Comparison of ENCODE assay signal across 8 cellular contexts in the genomic region with DNA sequence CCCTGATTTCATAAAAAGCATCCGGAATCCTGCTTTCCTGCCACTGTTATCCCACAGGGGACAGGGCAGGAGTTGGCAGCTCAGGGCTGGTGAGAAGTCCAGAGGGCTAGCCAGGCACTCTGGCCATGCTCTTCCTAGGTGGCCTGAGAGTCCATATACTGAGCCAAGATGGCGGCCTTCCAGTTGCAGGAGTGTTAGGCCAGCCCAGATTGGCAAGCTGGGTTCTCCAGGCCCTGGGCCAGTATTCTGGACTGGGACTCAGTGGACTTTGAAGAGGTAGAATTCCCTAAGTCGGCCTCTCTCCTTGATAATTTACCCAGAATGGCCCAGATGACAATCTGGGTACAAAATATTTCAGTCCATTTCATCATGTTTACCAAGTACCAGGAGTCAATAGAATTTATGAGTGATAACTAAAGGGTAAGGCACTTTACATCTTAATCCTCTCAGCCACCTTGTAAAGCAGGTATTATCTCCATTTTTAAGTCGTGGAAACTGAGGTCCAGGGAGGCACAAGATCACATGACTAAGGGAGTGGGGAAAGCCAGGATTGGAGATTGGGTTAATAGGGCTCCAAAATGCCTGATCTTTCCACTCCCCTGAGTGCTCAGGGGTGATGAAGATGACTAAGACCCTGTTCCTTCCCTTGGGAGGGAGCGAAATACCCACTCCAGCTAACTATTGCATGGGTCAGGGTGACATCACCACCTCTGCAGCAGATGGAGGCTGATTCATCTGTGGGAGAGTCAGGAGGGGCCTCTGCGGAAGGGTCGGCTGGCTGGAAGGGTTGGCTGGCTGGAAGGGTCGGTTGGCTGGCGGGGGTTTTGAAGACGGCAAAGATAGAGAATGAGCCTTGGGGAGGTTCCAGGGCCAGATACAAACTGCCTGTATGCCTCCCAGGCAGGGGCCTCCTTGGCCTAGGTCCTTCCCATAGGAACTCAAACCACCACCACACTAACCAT. TPM values are rescaled to one million over a fixed set of nuclear protein-coding genes. Genes with fewer than 3 reads are reported as not detected.
DNase-seq lines count a peak whose midpoint lies in the region.

No MANE protein-coding gene starts in this region.

- peak overlapping the region; percentile 83 for H3K9ac ChIP-seq in mesendoderm (ENCODE audit: low read length)

- H2BK5ac ChIP-seq in mesendoderm (ENCODE audit: low read length) = no peak overlapping the region

- H3K4me2 ChIP-seq in mesendoderm (ENCODE audit: low read length) = no peak overlapping the region

- H4K8ac ChIP-seq in mesendoderm (ENCODE audit: low read depth, low read length) = no peak overlapping the region

- no peaks in the 10 kb centered on the region for H3K27me3 ChIP-seq in mesendoderm (ENCODE audit: insufficient read depth, low read length, poor library complexity)

- H3K79me2 ChIP-seq in mesendoderm (ENCODE audit: control insufficient read depth, insufficient read depth, low read length) = peaks cover 12% of the 10 kb centered on the region

- H3K4me1 ChIP-seq in mesendoderm (ENCODE audit: control insufficient read depth, low read depth, low read length) = peaks cover 4% of the 10 kb centered on the region

- in situ Hi-C loops in SK-MEL-5 (cut with HindIII; ENCODE audit: low pct_unique_long_range_greater_than_20kb, low sequenced_read_pairs) = no loop called here

- H3K4ac ChIP-seq in mesendoderm (ENCODE audit: low read depth, low read length) = peak overlapping the region; percentile 66

- peak overlapping the region; percentile 90 for H3K56ac ChIP-seq in mesendoderm (ENCODE audit: low read length)

- H3K79me1 ChIP-seq in mesendoderm (ENCODE audit: low read length) = peaks cover 13% of the 10 kb centered on the region

- H2BK15ac ChIP-seq in mesendoderm (replicated peaks; ENCODE audit: low read depth) = peak overlapping the region; percentile 58

- H2BK120ac ChIP-seq in mesendoderm (ENCODE audit: low read depth, low read length) = peak overlapping the region; percentile 88

- H3K36me3 ChIP-seq in mesendoderm (ENCODE audit: control insufficient read depth, insufficient read depth, low read length) = no peaks in the 10 kb centered on the region

- peak; percentile 35 for DNase-seq in stimulated activated CD4-positive, alpha-beta T cell treated with anti-CD3 and anti-CD28 coated beads, Interleukin-15, amount 100 ng/mL, for 24 hours
- no peak for DNase-seq in stimulated activated CD4-positive, alpha-beta T cell treated with anti-CD3 and anti-CD28 coated beads, Interleukin-4, amount 100 ng/mL, for 24 hours
- peak; percentile 61 for DNase-seq in SK-MEL-5 (ENCODE audit: low read depth, low spot score)
- DNase-seq in ecto neural progenitor cell (ENCODE audit: low spot score) = peak; percentile 61
- peak; percentile 97 for DNase-seq in mesendoderm
- DNase-seq in ureter (ENCODE audit: low spot score) = peak; percentile 69
- no peak for DNase-seq in RPMI8226
- DNase-seq in NCI-H345 (lab: John Stamatoyannopoulos, UW) = no peak

- no CpG with 5 or more reads among the region's 10 CpGs for WGBS in mesendoderm (ENCODE audit: extremely low coverage, insufficient coverage, low lambda C conversion rate)

- peak overlapping the region; percentile 82 for H3K18ac ChIP-seq in mesendoderm (ENCODE audit: low read length)

- peak overlapping the region; percentile 96 for H3K27ac ChIP-seq in mesendoderm (ENCODE audit: low read depth, low read length)

- H3K23ac ChIP-seq in mesendoderm (ENCODE audit: low read length) = no peak overlapping the region

- no peak overlapping the region for H3K4me3 ChIP-seq in mesendoderm (ENCODE audit: low read length)

- H2AK5ac ChIP-seq in mesendoderm (ENCODE audit: low read length) = peak overlapping the region; percentile 38

- no peak overlapping the region for H4K5ac ChIP-seq in mesendoderm (ENCODE audit: low read length)

RNA-seq across cellular contexts. Expression of a gene that starts 1.2 kb away (rescaled TPM):
- 27.6 and 29.7 TPM in 2 replicates for total RNA-seq in SK-MEL-5 (2014; rRNA removed; shearing (Covaris generic))
- polyA plus RNA-seq in SK-MEL-5 (2015; cell fraction: cytosol; rRNA removed) = 51.9 and 65.6 TPM in 2 replicates
- polyA plus RNA-seq in SK-MEL-5 (2015; cell fraction: nucleus; rRNA removed) = 21.2 and 37.9 TPM in 2 replicates
- polyA plus RNA-seq in mesendoderm (2013, experiment 1 of 2) = 24.9 TPM
- polyA plus RNA-seq in mesendoderm (2013, experiment 2 of 2) = 25.2 TPM
- 80.2 TPM for total RNA-seq in ureter

RNA-seq across cellular contexts. Expression of a gene that starts 48.5 kb away (rescaled TPM):
- 0.55 and 0.80 TPM in 2 replicates for total RNA-seq in SK-MEL-5 (2014; rRNA removed; shearing (Covaris generic))
- 0.68 and 1.1 TPM in 2 replicates for polyA plus RNA-seq in SK-MEL-5 (2015; cell fraction: cytosol; rRNA removed)
- polyA plus RNA-seq in SK-MEL-5 (2015; cell fraction: nucleus; rRNA removed) = 0.33 and 4.2 TPM in 2 replicates
- polyA plus RNA-seq in mesendoderm (2013, experiment 1 of 2) = 0.31 TPM
- polyA plus RNA-seq in mesendoderm (2013, experiment 2 of 2) = 0.41 TPM
- total RNA-seq in ureter = not detected

RNA-seq across cellular contexts. Expression of a gene that starts 48.6 kb away (rescaled TPM):
- total RNA-seq in SK-MEL-5 (2014; rRNA removed; shearing (Covaris generic)) = 260 and 264 TPM in 2 replicates
- 229 and 382 TPM in 2 replicates for polyA plus RNA-seq in SK-MEL-5 (2015; cell fraction: cytosol; rRNA removed)
- 43.2 and 78.3 TPM in 2 replicates for polyA plus RNA-seq in SK-MEL-5 (2015; cell fraction: nucleus; rRNA removed)
- polyA plus RNA-seq in mesendoderm (2013, experiment 1 of 2) = 235 TPM
- polyA plus RNA-seq in mesendoderm (2013, experiment 2 of 2) = 238 TPM
- total RNA-seq in ureter = 49.5 TPM

RNA-seq across cellular contexts. Expression of a gene that starts 55.6 kb away (rescaled TPM):
- total RNA-seq in SK-MEL-5 (2014; rRNA removed; shearing (Covaris generic)) = 664 and 804 TPM in 2 replicates
- polyA plus RNA-seq in SK-MEL-5 (2015; cell fraction: cytosol; rRNA removed) = 479 and 555 TPM in 2 replicates
- 236 and 246 TPM in 2 replicates for polyA plus RNA-seq in SK-MEL-5 (2015; cell fraction: nucleus; rRNA removed)
- 600 TPM for polyA plus RNA-seq in mesendoderm (2013, experiment 1 of 2)
- 594 TPM for polyA plus RNA-seq in mesendoderm (2013, experiment 2 of 2)
- 544 TPM for total RNA-seq in ureter

Comparison
In these comparisons a context has a peak if more than half of its experiments do, and no peak if none do; other contexts are left out.
1. DNase-seq: peak in stimulated activated CD4-positive, alpha-beta T cell treated with anti-CD3 and anti-CD28 coated beads, Interleukin-15, amount 100 ng/mL, for 24 hours (single experiment), SK-MEL-5 (single experiment), ecto neural progenitor cell (single experiment), mesendoderm (single experiment) and ureter (single experiment); none in stimulated activated CD4-positive, alpha-beta T cell treated with anti-CD3 and anti-CD28 coated beads, Interleukin-4, amount 100 ng/mL, for 24 hours (single experiment), RPMI8226 (single experiment) and NCI-H345 (single experiment).